ENCODE assay signal across 8 cellular contexts in genomic region chr17:30093463-30094147, GRCh38. TPM values are rescaled to one million over a fixed set of nuclear protein-coding genes. Genes with fewer than 3 reads are reported as not detected.
DNase-seq lines count a peak whose midpoint lies in the region; ATAC-seq and TF ChIP-seq lines count a peak whose summit lies in the region.

No MANE protein-coding gene starts in this region.

- H3K4me3 ChIP-seq in DOHH2 (ENCODE audit: low read length): no peak overlapping the region
- H3K4me3 ChIP-seq in adipocyte (ENCODE audit: low read length): no peak overlapping the region
- no peak overlapping the region for H3K4me3 ChIP-seq in heart left ventricle

- H3K4me2 ChIP-seq in DOHH2 (ENCODE audit: low read length): no peak overlapping the region

- no peaks in the 10 kb centered on the region for H3K9me2 ChIP-seq in DOHH2 (replicated peaks; ENCODE audit: control insufficient read depth, low read length)

- no peaks in the 10 kb centered on the region for H3F3A ChIP-seq in DOHH2 (ENCODE audit: control insufficient read depth, insufficient read depth)

- H4K20me1 ChIP-seq in DOHH2 (ENCODE audit: control insufficient read depth, insufficient read depth, low read depth, low read length): no peaks in the 10 kb centered on the region

- H3K79me2 ChIP-seq in DOHH2 (ENCODE audit: control insufficient read depth, low read length): no peaks in the 10 kb centered on the region

- DNase-seq in Kasumi-1 (lab: John Stamatoyannopoulos, UW) (peak; percentile 64 to 69), SHP77 (lab: John Stamatoyannopoulos, UW) (peak; percentile 37 to 38), adipocyte (ENCODE audit: low read depth) (peak; percentile 86), heart left ventricle (peak in 2 of 5 donors; percentile 23 to 29), putamen (ENCODE audit: low spot score) (peak; percentile 44)

- intact Hi-C loops in heart left ventricle (cut with DNase I): loop anchor here in 6 of 10 donors (5.0 to 10.0 kb wide), 9 partner anchors 59 to 519 kb away; partner anchors contain the start of gene GIT1 (in 2 of the 6)

- ATAC-seq in heart left ventricle: peak; percentile 40 to 72 (median 68)
- ATAC-seq in HG03159 (IDR thresholded peaks at IDR 0.05; ENCODE audit: unreplicated experiment): no peak
- ATAC-seq in HG03521 (IDR thresholded peaks at IDR 0.05; ENCODE audit: unreplicated experiment): no peak

- no peak overlapping the region for H3K9ac ChIP-seq in adipocyte (ENCODE audit: low read length)

- no peak overlapping the region for H3K27ac ChIP-seq in DOHH2 (ENCODE audit: low read depth, low read length)
- H3K27ac ChIP-seq in heart left ventricle: no peak overlapping the region

- TF ChIP-seq POLR2A in heart left ventricle (IDR thresholded peaks at IDR 0.05): no peak

- no peaks in the 10 kb centered on the region for H3K9me3 ChIP-seq in DOHH2 (ENCODE audit: control insufficient read depth, insufficient read depth, low read length)
- H3K9me3 ChIP-seq in adipocyte (ENCODE audit: control insufficient read depth, low read length): no peaks in the 10 kb centered on the region
- no peaks in the 10 kb centered on the region for H3K9me3 ChIP-seq in heart left ventricle

- 15 to 16% (median 15%) methylated on average over 11 to 12 of the region's 12 CpGs for WGBS in heart left ventricle, 4 donors

- H3K36me3 ChIP-seq in DOHH2 (ENCODE audit: control insufficient read depth, low read length) (no peaks in the 10 kb centered on the region), adipocyte (ENCODE audit: control insufficient read depth, insufficient read depth, low read length, severe bottlenecking) (no peaks in the 10 kb centered on the region), heart left ventricle (no peaks in the 10 kb centered on the region)

- peak; percentile 84 for TF ChIP-seq CTCF in DOHH2 (IDR thresholded peaks at IDR 0.05; ENCODE audit: low read depth, low read length, poor library complexity, severe bottlenecking)
- TF ChIP-seq CTCF in heart left ventricle (IDR thresholded peaks at IDR 0.05): peak; percentile 73 to 92 (median 83)

- H3K4me1 ChIP-seq in DOHH2 (ENCODE audit: control insufficient read depth, low read length) (peaks cover 6% of the 10 kb centered on the region), adipocyte (ENCODE audit: control insufficient read depth, insufficient read depth, low read length) (peaks cover 25% of the 10 kb centered on the region), heart left ventricle (peaks cover 0 to 15% (median 4%) of the 10 kb centered on the region in 12 donors)

- H3K27me3 ChIP-seq in DOHH2 (ENCODE audit: control insufficient read depth, low read length): peaks cover 21% of the 10 kb centered on the region
- H3K27me3 ChIP-seq in adipocyte (replicated peaks; ENCODE audit: control insufficient read depth, insufficient read depth, low read length): no peaks in the 10 kb centered on the region
- H3K27me3 ChIP-seq in heart left ventricle: no peaks in the 10 kb centered on the region

RNA-seq across cellular contexts. Expression of gene NSRP1, which starts 23.0 kb away (rescaled TPM):
- total RNA-seq in heart left ventricle: 10 to 100 TPM; 10.6 to 34.3 (median 25.0) TPM
- 10 to 100 TPM; 30.0 to 36.6 TPM for polyA plus RNA-seq in heart left ventricle

Comparison
In these comparisons a context has a peak if more than half of its experiments do, and no peak if none do; other contexts are left out.
1. ATAC-seq: peak in heart left ventricle (4 of 4); none in HG03159 (single experiment) and HG03521 (single experiment).